In the genomic region with DNA sequence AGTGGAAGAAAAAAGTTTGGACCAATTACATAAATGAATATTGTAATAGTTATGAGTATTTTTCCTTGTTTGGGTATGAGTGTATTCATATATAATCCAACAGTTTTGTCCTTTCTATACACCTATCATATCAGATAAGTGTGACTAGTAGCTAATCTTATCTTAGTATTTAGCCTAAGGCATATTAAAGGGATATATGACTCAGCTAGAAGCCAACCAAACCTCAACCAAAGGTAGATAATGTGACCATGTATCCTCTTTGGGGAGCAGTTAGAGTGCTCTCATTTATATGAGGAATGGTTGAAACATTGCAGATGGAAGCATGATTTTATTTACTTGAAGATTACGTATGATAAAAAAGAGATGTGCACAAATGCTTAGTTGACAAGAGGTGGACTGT, we compare ENCODE assay signal across 28 cellular contexts.
"Had no signal": no experiment of that assay in that cellular context is flagged by ENCODE, and none has a peak within 500 bp of the region (broad histone marks: within the 10 kb centered on the region; RNA-seq: fewer than 3 reads in every experiment).

No MANE protein-coding gene starts in this region.

- H3K27me3 Mint-ChIP-seq: stimulated activated memory B cell treated with anti-CD40 and anti-IgM and Interleukin-4, amounts not matched to agents 10 μg/mL and 1 μg/mL and 100 μg/mL, for 72 hours; stimulated activated naive B cell treated with anti-CD40 and anti-IgM and Interleukin-4, amounts not matched to agents 10 μg/mL and 1 μg/mL and 100 μg/mL, for 72 hours; stimulated activated naive CD8-positive, alpha-beta T cell treated with anti-CD3 and anti-CD28 coated beads, Interleukin-15, amount 100 ng/mL, for 72 hours; stimulated activated naive CD8-positive, alpha-beta T cell treated with anti-CD3 and anti-CD28 coated beads, Interleukin-15, Interleukin-2, amounts not matched to agents 100 ng/mL and 50 ng/mL, for 24 hours had no signal

- H3K4me3 ChIP-seq: stomach, suprapubic skin, testis, thoracic aorta, thyroid gland, tibial artery, tibial nerve, transverse colon, upper lobe of left lung, upper lobe of right lung, uterus, vagina had no signal

- H3K27ac Mint-ChIP-seq: stimulated activated effector memory CD8-positive, alpha-beta T cell treated with anti-CD3 and anti-CD28 coated beads, Interleukin-12 subunit alpha, Interleukin-12 subunit beta, amount 100 ng/mL, for 72 hours; stimulated activated memory B cell treated with anti-CD40 and anti-IgM and Interleukin-4, amounts not matched to agents 10 μg/mL and 1 μg/mL and 100 μg/mL, for 72 hours; stimulated activated naive B cell treated with anti-CD40 and anti-IgM and Interleukin-4, amounts not matched to agents 10 μg/mL and 1 μg/mL and 100 μg/mL, for 72 hours; stimulated activated naive CD8-positive, alpha-beta T cell treated with anti-CD3 and anti-CD28 coated beads, Interleukin-15, amount 100 ng/mL, for 72 hours; stimulated activated naive CD8-positive, alpha-beta T cell treated with anti-CD3 and anti-CD28 coated beads, Interleukin-15, Interleukin-2, amounts not matched to agents 100 ng/mL and 50 ng/mL, for 24 hours; type B pancreatic cell had no signal

- H3K4me3 Mint-ChIP-seq: stimulated activated effector memory CD8-positive, alpha-beta T cell treated with anti-CD3 and anti-CD28 coated beads, Interleukin-12 subunit alpha, Interleukin-12 subunit beta, amount 100 ng/mL, for 72 hours; stimulated activated memory B cell treated with anti-CD40 and anti-IgM and Interleukin-4, amounts not matched to agents 10 μg/mL and 1 μg/mL and 100 μg/mL, for 72 hours; stimulated activated naive B cell treated with anti-CD40 and anti-IgM and Interleukin-4, amounts not matched to agents 10 μg/mL and 1 μg/mL and 100 μg/mL, for 72 hours; stimulated activated naive CD8-positive, alpha-beta T cell treated with anti-CD3 and anti-CD28 coated beads, Interleukin-15, amount 100 ng/mL, for 72 hours; stimulated activated naive CD8-positive, alpha-beta T cell treated with anti-CD3 and anti-CD28 coated beads, Interleukin-15, Interleukin-2, amounts not matched to agents 100 ng/mL and 50 ng/mL, for 24 hours; type B pancreatic cell had no signal

- DNase-seq: stimulated activated CD4-positive, alpha-beta T cell treated with anti-CD3 and anti-CD28 coated beads, Interleukin-2, amount 100 ng/mL, for 48 hours; stimulated activated CD4-positive, alpha-beta T cell treated with anti-CD3 and anti-CD28 coated beads, Interleukin-4, amount 100 ng/mL, for 1 hour; stimulated activated CD4-positive, alpha-beta T cell treated with anti-CD3 and anti-CD28 coated beads, Interleukin-4, amount 100 ng/mL, for 24 hours; stimulated activated CD4-positive, alpha-beta T cell treated with anti-CD3 and anti-CD28 coated beads, Interleukin-4, amount 100 ng/mL, for 4 hours; stimulated activated CD8-positive, alpha-beta memory T cell treated with anti-CD3 and anti-CD28 coated beads, Interleukin-4, amount 100 ng/mL, for 48 hours; stimulated activated naive B cell treated with anti-CD40 and anti-IgM and Interleukin-4, amounts not matched to agents 10 μg/mL and 1 μg/mL and 100 μg/mL, for 72 hours; stimulated activated naive CD4-positive, alpha-beta T cell; stimulated activated naive CD4-positive, alpha-beta T cell treated with Interleukin-2 at 50 U/mL for 16 hours; stimulated activated naive CD8-positive, alpha-beta T cell treated with anti-CD3 and anti-CD28 coated beads, Interleukin-15, amount 100 ng/mL, for 72 hours; stimulated activated naive CD8-positive, alpha-beta T cell treated with anti-CD3 and anti-CD28 coated beads, Interleukin-15, Interleukin-2, amounts not matched to agents 100 U/mL and 50 U/mL, for 24 hours; stomach; substantia nigra; testis; thyroid gland; tibial artery; transverse colon; upper lobe of left lung; upper lobe of right lung; uterus had no signal

- FAIRE-seq: urothelium cell line had no signal

- H3K27ac ChIP-seq: stomach, suprapubic skin, testis, thoracic aorta, thyroid gland, tibial artery, tibial nerve, transverse colon, upper lobe of left lung, upper lobe of right lung, uterus, vagina had no signal

- H3K27me3 ChIP-seq: stomach, suprapubic skin, testis, thyroid gland, tibial artery, tibial nerve, transverse colon, upper lobe of left lung, upper lobe of right lung, uterus, vagina had no signal

- H3K4me1 Mint-ChIP-seq: stimulated activated effector memory CD8-positive, alpha-beta T cell treated with anti-CD3 and anti-CD28 coated beads, Interleukin-12 subunit alpha, Interleukin-12 subunit beta, amount 100 ng/mL, for 72 hours; stimulated activated memory B cell treated with anti-CD40 and anti-IgM and Interleukin-4, amounts not matched to agents 10 μg/mL and 1 μg/mL and 100 μg/mL, for 72 hours; stimulated activated naive B cell treated with anti-CD40 and anti-IgM and Interleukin-4, amounts not matched to agents 10 μg/mL and 1 μg/mL and 100 μg/mL, for 72 hours; stimulated activated naive CD8-positive, alpha-beta T cell treated with anti-CD3 and anti-CD28 coated beads, Interleukin-15, amount 100 ng/mL, for 72 hours had no signal

- H3K9me3 Mint-ChIP-seq: type B pancreatic cell had no signal

- H3K36me3 ChIP-seq: stomach, suprapubic skin, thoracic aorta, thyroid gland, tibial artery, tibial nerve, transverse colon, upper lobe of left lung, upper lobe of right lung, uterus, vagina had no signal

- H3K36me3 Mint-ChIP-seq: stimulated activated effector memory CD8-positive, alpha-beta T cell treated with anti-CD3 and anti-CD28 coated beads, Interleukin-12 subunit alpha, Interleukin-12 subunit beta, amount 100 ng/mL, for 72 hours; stimulated activated memory B cell treated with anti-CD40 and anti-IgM and Interleukin-4, amounts not matched to agents 10 μg/mL and 1 μg/mL and 100 μg/mL, for 72 hours; stimulated activated naive B cell treated with anti-CD40 and anti-IgM and Interleukin-4, amounts not matched to agents 10 μg/mL and 1 μg/mL and 100 μg/mL, for 72 hours; type B pancreatic cell had no signal

- ATAC-seq: stimulated activated effector memory CD8-positive, alpha-beta T cell treated with anti-CD3 and anti-CD28 coated beads, Interleukin-12 subunit alpha, Interleukin-12 subunit beta, amount 100 ng/mL, for 72 hours; stimulated activated memory B cell treated with anti-CD40 and anti-IgM and Interleukin-4, amounts not matched to agents 10 μg/mL and 1 μg/mL and 100 μg/mL, for 72 hours; stimulated activated naive B cell treated with anti-CD40 and anti-IgM and Interleukin-4, amounts not matched to agents 10 μg/mL and 1 μg/mL and 100 μg/mL, for 72 hours; stimulated activated naive CD8-positive, alpha-beta T cell treated with anti-CD3 and anti-CD28 coated beads, Interleukin-15, amount 100 ng/mL, for 72 hours; stimulated activated naive CD8-positive, alpha-beta T cell treated with anti-CD3 and anti-CD28 coated beads, Interleukin-15, Interleukin-2, amounts not matched to agents 100 U/mL and 50 U/mL, for 24 hours; upper lobe of right lung had no signal

- H3K9me3 ChIP-seq: stomach, suprapubic skin, testis, thoracic aorta, thyroid gland, tibial artery, tibial nerve, transverse colon, upper lobe of left lung, upper lobe of right lung, uterus, vagina had no signal

- H3K4me1 ChIP-seq: stomach, suprapubic skin, testis, thyroid gland, tibial artery, tibial nerve, transverse colon, upper lobe of left lung, upper lobe of right lung, uterus, vagina had no signal
